27 cellular contexts compared by ENCODE assay signal in the genomic region with DNA sequence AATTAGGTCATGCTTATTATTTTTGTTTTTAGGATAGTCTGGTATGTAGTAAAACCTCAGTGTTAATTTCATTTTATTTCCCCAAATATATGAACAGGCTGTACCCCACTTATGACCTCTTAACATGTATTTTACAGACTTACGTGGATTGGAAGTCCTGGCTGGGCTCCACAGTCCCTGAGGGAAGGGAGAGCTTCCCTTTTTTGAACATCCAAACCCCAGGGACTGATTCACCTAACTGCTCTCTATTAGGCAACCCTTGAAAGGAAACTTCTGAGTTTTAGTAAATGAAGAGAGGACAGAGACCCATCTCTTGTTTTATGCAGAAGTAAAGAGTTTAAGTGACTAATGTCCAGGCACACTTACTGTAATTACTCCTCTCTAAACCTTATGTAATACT.
DNase-seq lines count a peak whose midpoint lies in the region; ATAC-seq and TF ChIP-seq lines count a peak whose summit lies in the region.
"Had no signal": no experiment of that assay in that cellular context is flagged by ENCODE, and none has a peak within 500 bp of the region (broad histone marks: within the 10 kb centered on the region; RNA-seq: fewer than 3 reads in every experiment).

No MANE protein-coding gene starts in this region.

- CTCF ChIA-PET in WTC11 (lab: Charles Lee) (no interaction called here), PC-3 (lab: Charles Lee) (no interaction called here)
- CTCF ChIA-PET in naive thymus-derived CD4-positive, alpha-beta T cell (lab: Charles Lee): no interaction called here

- no peak for DNase-seq in H9
- DNase-seq in NOMO-1 (lab: John Stamatoyannopoulos, UW; ENCODE audit: unreplicated experiment in 2 of 2): peak; percentile 64 to 90
- DNase-seq in WTC11 (ENCODE audit: low spot score): no peak
- DNase-seq in naive thymus-derived CD4-positive, alpha-beta T cell: no peak
- DNase-seq in PC-3: no peak
- no peak for DNase-seq in T-helper 2 cell
- no peak for DNase-seq in activated effector memory CD4-positive, alpha-beta T cell treated with anti-CD3 and anti-CD28 coated beads, Interleukin-2, amount 50 U/mL, for 16 hours
- no peak for DNase-seq in NCI-H1694 (lab: John Stamatoyannopoulos, UW)
- DNase-seq: activated CD4-positive, alpha-beta T cell treated with anti-CD3 and anti-CD28 coated beads for 4 hours; activated CD8-positive, alpha-beta memory T cell treated with anti-CD3 and anti-CD28 coated beads for 24 hours; activated T-cell treated with anti-CD3 and anti-CD28 coated beads, Interleukin-2, amount 50 U/mL, for 24 hours; body of pancreas; C1 segment of cervical spinal cord; DMS79 treated with DMSO at 0.1 percent for 48 hours; effector CD8-positive, alpha-beta T cell; HCEC 1CT; left ventricle myocardium inferior; MG63; NCI-H187; NCI-H69; OCI-M1; stimulated activated CD4-positive, alpha-beta T cell treated with anti-CD3 and anti-CD28 coated beads, Interleukin-2, amount 100 ng/mL, for 48 hours had no signal

- no peak overlapping the region for H3K4ac ChIP-seq in H9 (ENCODE audit: low read depth, low read length)

- no peak overlapping the region for H4K8ac ChIP-seq in H9 (replicated peaks; ENCODE audit: insufficient read length, low read depth, low read length)

- H3F3A ChIP-seq in PC-3 (ENCODE audit: low read length, unreplicated experiment): no peaks in the 10 kb centered on the region

- H3K9me2 ChIP-seq in PC-3 (replicated peaks; ENCODE audit: low read length): no peaks in the 10 kb centered on the region

- H2AFZ ChIP-seq in H9 (ENCODE audit: low read length): no peak overlapping the region
- no peak overlapping the region for H2AFZ ChIP-seq in PC-3 (ENCODE audit: low read length)
- H2AFZ ChIP-seq: hepatocyte had no signal

- no peak overlapping the region for H2BK120ac ChIP-seq in H9 (ENCODE audit: low read depth, low read length, poor library complexity, severe bottlenecking)

- TF ChIP-seq CTCF in H9 (conservative IDR thresholded peaks at IDR 0.05): no peak
- no peak for TF ChIP-seq CTCF in WTC11 (IDR thresholded peaks at IDR 0.05)
- TF ChIP-seq CTCF in PC-3 (conservative IDR thresholded peaks at IDR 0.05; ENCODE audit: low read depth, low read length): no peak

- H3K36me3 Mint-ChIP-seq in H9 (ENCODE audit: insufficient read depth in 1 of 3, low read depth in 3 of 3): peaks cover 0 to 5% (median 3%) of the 10 kb centered on the region in 3 experiments; a peak in 2 of 7 replicates
- peaks cover 13% of the 10 kb centered on the region for H3K36me3 Mint-ChIP-seq in WTC11
- H3K36me3 Mint-ChIP-seq in naive thymus-derived CD4-positive, alpha-beta T cell: peaks cover 0 to 19% (median 4%) of the 10 kb centered on the region in 5 donors
- H3K36me3 Mint-ChIP-seq: natural killer cell treated with Interleukin-12 subunit alpha and Interleukin-12 subunit beta and Interleukin-15 and Interleukin-18, amount 100 ng/mL, for 72 hours; stimulated activated effector memory CD8-positive, alpha-beta T cell treated with anti-CD3 and anti-CD28 coated beads, Interleukin-12 subunit alpha, Interleukin-12 subunit beta, amount 100 ng/mL, for 72 hours had no signal

- H3K27ac Mint-ChIP-seq in H9 (peak overlapping the region; percentile 62 to 92 (median 91); a peak in 5 of 7 replicates), WTC11 (peak overlapping the region; percentile 83; the same call in 1 of the 2 replicates)
- H3K27ac Mint-ChIP-seq in naive thymus-derived CD4-positive, alpha-beta T cell: no peak overlapping the region
- H3K27ac Mint-ChIP-seq: activated T-cell treated with anti-CD3 and anti-CD28 coated beads, Interleukin-2, amount 50 U/mL, for 24 hours; natural killer cell treated with Interleukin-12 subunit alpha and Interleukin-12 subunit beta and Interleukin-15 and Interleukin-18, amount 100 ng/mL, for 72 hours; stimulated activated effector memory CD8-positive, alpha-beta T cell treated with anti-CD3 and anti-CD28 coated beads, Interleukin-12 subunit alpha, Interleukin-12 subunit beta, amount 100 ng/mL, for 72 hours had no signal

- peaks cover 3% of the 10 kb centered on the region; the same call in 1 of the 2 replicates for H3K4me1 ChIP-seq in H9 (ENCODE audit: insufficient read depth, low read length)
- H3K4me1 ChIP-seq in naive thymus-derived CD4-positive, alpha-beta T cell (ENCODE audit: control insufficient read depth in 2 of 2, insufficient read depth in 2 of 2, low read length in 2 of 2): no peaks in the 10 kb centered on the region
- no peaks in the 10 kb centered on the region for H3K4me1 ChIP-seq in PC-3 (ENCODE audit: insufficient read depth, low read length)
- H3K4me1 ChIP-seq: body of pancreas, left ventricle myocardium inferior had no signal

- H3K9ac ChIP-seq in H9 (ENCODE audit: extremely low read depth, insufficient read length, low read length) (no peak overlapping the region), PC-3 (ENCODE audit: low read length) (no peak overlapping the region)

- BruUV-seq in PC-3 (replicated peaks; lab: Mats Ljungman, UMichigan): no TSS peak

- H3K4me1 Mint-ChIP-seq in H9 (peaks cover 26 to 36% of the 10 kb centered on the region in 2 experiments), WTC11 (peaks cover 35% of the 10 kb centered on the region)
- no peaks in the 10 kb centered on the region for H3K4me1 Mint-ChIP-seq in naive thymus-derived CD4-positive, alpha-beta T cell
- H3K4me1 Mint-ChIP-seq: stimulated activated effector memory CD8-positive, alpha-beta T cell treated with anti-CD3 and anti-CD28 coated beads, Interleukin-12 subunit alpha, Interleukin-12 subunit beta, amount 100 ng/mL, for 72 hours had no signal

- H3K9me3 ChIP-seq in H9 (ENCODE audit: control insufficient read depth, low read depth, low read length) (no peaks in the 10 kb centered on the region), PC-3 (ENCODE audit: low read length) (no peaks in the 10 kb centered on the region)
- no peaks in the 10 kb centered on the region for H3K9me3 ChIP-seq in naive thymus-derived CD4-positive, alpha-beta T cell (ENCODE audit: control insufficient read depth in 2 of 3, low read length in 3 of 3)
- H3K9me3 ChIP-seq: body of pancreas, MG63, vagina had no signal

- no peak overlapping the region for H3K18ac ChIP-seq in H9 (ENCODE audit: insufficient read length, low read depth, low read length)

- H3K14ac ChIP-seq in H9 (ENCODE audit: insufficient read depth, low read length): no peak overlapping the region

- no peaks in the 10 kb centered on the region for H3K79me1 ChIP-seq in H9 (ENCODE audit: insufficient read depth, low read depth, low read length, poor library complexity, severe bottlenecking)

- no peak for ATAC-seq in WTC11
- ATAC-seq in naive thymus-derived CD4-positive, alpha-beta T cell: peak; percentile 26
- no peak for ATAC-seq in PC-3
- ATAC-seq: body of pancreas; GM12878; natural killer cell treated with Interleukin-12 subunit alpha and Interleukin-12 subunit beta and Interleukin-15 and Interleukin-18, amount 100 ng/mL, for 72 hours; stimulated activated effector memory CD8-positive, alpha-beta T cell treated with anti-CD3 and anti-CD28 coated beads, Interleukin-12 subunit alpha, Interleukin-12 subunit beta, amount 100 ng/mL, for 72 hours had no signal

- no peak overlapping the region for H3K27ac ChIP-seq in H9 (ENCODE audit: insufficient read length, low read depth, low read length)
- no peak overlapping the region for H3K27ac ChIP-seq in naive thymus-derived CD4-positive, alpha-beta T cell (ENCODE audit: low read depth, low read length)
- H3K27ac ChIP-seq in PC-3 (ENCODE audit: low read length): no peak overlapping the region
- H3K27ac ChIP-seq: body of pancreas, hepatocyte, left ventricle myocardium inferior, vagina had no signal

- POLR2A ChIA-PET in WTC11 (lab: Charles Lee): no interaction called here
- POLR2A ChIA-PET in naive thymus-derived CD4-positive, alpha-beta T cell (lab: Charles Lee): no interaction called here
- POLR2A ChIA-PET in PC-3 (lab: Charles Lee; ENCODE audit: unreplicated experiment): no interaction called here

- no peak overlapping the region for H2AK5ac ChIP-seq in H9 (ENCODE audit: insufficient read length, low read length)

- WGBS in H9 (ENCODE audit: extremely low coverage, insufficient read length, low lambda C conversion rate): no CpG with 5 or more reads among the region's 1 CpG

- no peak overlapping the region for H3K4me3 ChIP-seq in naive thymus-derived CD4-positive, alpha-beta T cell (ENCODE audit: low read length)
- no peak overlapping the region for H3K4me3 ChIP-seq in PC-3 (ENCODE audit: low read length)
- H3K4me3 ChIP-seq: body of pancreas, GM12878, hepatocyte, left ventricle myocardium inferior, MG63, vagina had no signal

- no peaks in the 10 kb centered on the region for H4K20me1 ChIP-seq in H9 (ENCODE audit: control insufficient read depth, insufficient read depth, insufficient read length)
- no peaks in the 10 kb centered on the region for H4K20me1 ChIP-seq in PC-3 (ENCODE audit: low read length)

- no peak overlapping the region for H3K23ac ChIP-seq in H9 (ENCODE audit: insufficient read length, low read depth, low read length)

- H3K4me3 Mint-ChIP-seq in H9 (no peak overlapping the region), WTC11 (no peak overlapping the region)
- H3K4me3 Mint-ChIP-seq in naive thymus-derived CD4-positive, alpha-beta T cell: no peak overlapping the region
- H3K4me3 Mint-ChIP-seq: activated T-cell treated with anti-CD3 and anti-CD28 coated beads, Interleukin-2, amount 50 U/mL, for 24 hours; natural killer cell treated with Interleukin-12 subunit alpha and Interleukin-12 subunit beta and Interleukin-15 and Interleukin-18, amount 100 ng/mL, for 72 hours; stimulated activated effector memory CD8-positive, alpha-beta T cell treated with anti-CD3 and anti-CD28 coated beads, Interleukin-12 subunit alpha, Interleukin-12 subunit beta, amount 100 ng/mL, for 72 hours had no signal

- no peak overlapping the region for H4K91ac ChIP-seq in H9 (ENCODE audit: insufficient read length, low read depth, low read length)

- no peak overlapping the region for H3K4me2 ChIP-seq in H9 (ENCODE audit: insufficient read depth, insufficient read length, low read length)
- H3K4me2 ChIP-seq in PC-3 (ENCODE audit: low read length): no peak overlapping the region
- H3K4me2 ChIP-seq: hepatocyte had no signal

- intact Hi-C loops in naive thymus-derived CD4-positive, alpha-beta T cell (cut with micrococcal nuclease): no loop called here
- intact Hi-C loops in PC-3 (cut with micrococcal nuclease): no loop called here

- no peaks in the 10 kb centered on the region for H3K27me3 ChIP-seq in H9 (ENCODE audit: insufficient read depth, low read length)
- H3K27me3 ChIP-seq in naive thymus-derived CD4-positive, alpha-beta T cell (ENCODE audit: control insufficient read depth in 2 of 2, insufficient read depth in 2 of 2, low read length in 2 of 2): no peaks in the 10 kb centered on the region
- no peaks in the 10 kb centered on the region for H3K27me3 ChIP-seq in PC-3 (ENCODE audit: low read length)
- H3K27me3 ChIP-seq: body of pancreas, hepatocyte, MG63, vagina had no signal

- H2BK20ac ChIP-seq in H9 (ENCODE audit: low read depth, low read length, poor library complexity, severe bottlenecking): no peak overlapping the region

- no peak overlapping the region for H4K5ac ChIP-seq in H9 (ENCODE audit: insufficient read length, low read depth, low read length)

- no peak overlapping the region for H2BK15ac ChIP-seq in H9 (ENCODE audit: low read depth, low read length)

- no peak overlapping the region for H2BK12ac ChIP-seq in H9 (ENCODE audit: insufficient read length, low read depth, low read length)

- no peaks in the 10 kb centered on the region for H3K36me3 ChIP-seq in naive thymus-derived CD4-positive, alpha-beta T cell (ENCODE audit: control insufficient read depth in 2 of 3, insufficient read depth in 3 of 3, low read length in 3 of 3)
- no peaks in the 10 kb centered on the region for H3K36me3 ChIP-seq in PC-3 (ENCODE audit: low read depth, low read length)
- H3K36me3 ChIP-seq: left ventricle myocardium inferior, MG63, vagina had no signal

- no peaks in the 10 kb centered on the region for H3K27me3 Mint-ChIP-seq in H9 (ENCODE audit: low read depth)
- H3K27me3 Mint-ChIP-seq in WTC11 (ENCODE audit: low read depth): no peaks in the 10 kb centered on the region
- H3K27me3 Mint-ChIP-seq in naive thymus-derived CD4-positive, alpha-beta T cell: no peaks in the 10 kb centered on the region
- H3K27me3 Mint-ChIP-seq: activated T-cell treated with anti-CD3 and anti-CD28 coated beads, Interleukin-2, amount 50 U/mL, for 24 hours; natural killer cell treated with Interleukin-12 subunit alpha and Interleukin-12 subunit beta and Interleukin-15 and Interleukin-18, amount 100 ng/mL, for 72 hours had no signal

- H3K79me2 ChIP-seq in H9 (ENCODE audit: insufficient read depth, low read length): no peaks in the 10 kb centered on the region
- no peaks in the 10 kb centered on the region for H3K79me2 ChIP-seq in PC-3 (ENCODE audit: low read length)
- H3K79me2 ChIP-seq: hepatocyte had no signal

- H3K23me2 ChIP-seq in H9 (ENCODE audit: insufficient read length, low read depth, low read length, poor library complexity, severe bottlenecking): no peaks in the 10 kb centered on the region

- H3K56ac ChIP-seq in H9 (ENCODE audit: insufficient read length, low read depth, low read length): no peak overlapping the region

- no peak overlapping the region for H3T11ph ChIP-seq in H9 (ENCODE audit: low read length)

- 0 out of 5 replicates have a peak, but pooled peaks cover 0 to 2% of the 10 kb centered on the region in 2 experiments for H3K9me3 Mint-ChIP-seq in H9
- H3K9me3 Mint-ChIP-seq in WTC11: peaks cover 18% of the 10 kb centered on the region; the same call in 1 of the 2 replicates
- no peaks in the 10 kb centered on the region for H3K9me3 Mint-ChIP-seq in naive thymus-derived CD4-positive, alpha-beta T cell
- H3K9me3 Mint-ChIP-seq: activated T-cell treated with anti-CD3 and anti-CD28 coated beads, Interleukin-2, amount 50 U/mL, for 24 hours; natural killer cell treated with Interleukin-12 subunit alpha and Interleukin-12 subunit beta and Interleukin-15 and Interleukin-18, amount 100 ng/mL, for 72 hours; stimulated activated effector memory CD8-positive, alpha-beta T cell treated with anti-CD3 and anti-CD28 coated beads, Interleukin-12 subunit alpha, Interleukin-12 subunit beta, amount 100 ng/mL, for 72 hours had no signal

- H2BK5ac ChIP-seq in H9 (ENCODE audit: insufficient read length, low read length): no peak overlapping the region

Comparison
In these comparisons a context has a peak if more than half of its experiments do, and no peak if none do; other contexts are left out.
1. DNase-seq: peak in NOMO-1 (2 of 2); none in H9 (single experiment), WTC11 (single experiment), naive thymus-derived CD4-positive, alpha-beta T cell (0 of 9), PC-3 (single experiment), T-helper 2 cell (0 of 5), activated effector memory CD4-positive, alpha-beta T cell treated with anti-CD3 and anti-CD28 coated beads, Interleukin-2, amount 50 U/mL, for 16 hours (single experiment) and NCI-H1694 (single experiment).
2. H3K27ac Mint-ChIP-seq: peak in H9 (3 of 3) and WTC11 (single experiment); none in naive thymus-derived CD4-positive, alpha-beta T cell (0 of 9).